In genomic region chr7:126803060-126803665, GRCh38 we compare ENCODE assay signal across 8 cellular contexts.
DNase-seq lines count a peak whose midpoint lies in the region; ATAC-seq and TF ChIP-seq lines count a peak whose summit lies in the region.

No MANE protein-coding gene starts in this region.

- no peaks in the 10 kb centered on the region for H3K27me3 ChIP-seq in CD4-positive, CD25-positive, alpha-beta regulatory T cell (ENCODE audit: control insufficient read depth, insufficient read depth, low read length)
- no peaks in the 10 kb centered on the region for H3K27me3 ChIP-seq in endodermal cell (ENCODE audit: control insufficient read depth, insufficient read depth, low read length, poor library complexity, severe bottlenecking)

- peak; percentile 1 to 65 (median 15) for DNase-seq in CD4-positive, CD25-positive, alpha-beta regulatory T cell
- peak; percentile 75 for DNase-seq in NCI-H1092 (lab: John Stamatoyannopoulos, UW)
- peak; percentile 86 for DNase-seq in endodermal cell
- DNase-seq in mucosa of gallbladder (ENCODE audit: low spot score), result peak; percentile 65
- DNase-seq in occipital lobe (lab: John Stamatoyannopoulos, UW), result no peak

- no peaks in the 10 kb centered on the region for H3K4me1 Mint-ChIP-seq in CD4-positive, CD25-positive, alpha-beta regulatory T cell
- H3K4me1 Mint-ChIP-seq in endodermal cell, result peaks cover 21% of the 10 kb centered on the region

- no peak overlapping the region for H3K27ac ChIP-seq in CD4-positive, CD25-positive, alpha-beta regulatory T cell (ENCODE audit: insufficient read depth, low read length, poor library complexity, severe bottlenecking)
- H3K27ac ChIP-seq in endodermal cell (ENCODE audit: low read depth, low read length), result no peak overlapping the region

- H3K9me3 ChIP-seq in CD4-positive, CD25-positive, alpha-beta regulatory T cell (ENCODE audit: control insufficient read depth in 2 of 2, low read length in 2 of 2), result no peaks in the 10 kb centered on the region
- peaks cover 13% of the 10 kb centered on the region for H3K9me3 ChIP-seq in endodermal cell (ENCODE audit: control insufficient read depth, low read length)

- no peak overlapping the region for H3K4me3 Mint-ChIP-seq in CD4-positive, CD25-positive, alpha-beta regulatory T cell
- no peak overlapping the region for H3K4me3 Mint-ChIP-seq in endodermal cell

- WGBS in endodermal cell (ENCODE audit: insufficient coverage in 1 of 2, insufficient read length in 1 of 2), 2 experiments, result 25% methylated on average over 1 of the region's 3 CpGs; no CpG with 5 or more reads in 1 of the 2 experiments

- no peak overlapping the region for H3K27ac Mint-ChIP-seq in CD4-positive, CD25-positive, alpha-beta regulatory T cell
- no peak overlapping the region for H3K27ac Mint-ChIP-seq in endodermal cell

- H3K9me3 Mint-ChIP-seq in CD4-positive, CD25-positive, alpha-beta regulatory T cell, result peaks cover 0 to 3% (median 0%) of the 10 kb centered on the region in 7 donors
- H3K9me3 Mint-ChIP-seq in endodermal cell, result peaks cover 2% of the 10 kb centered on the region

- no peaks in the 10 kb centered on the region for H3K36me3 Mint-ChIP-seq in CD4-positive, CD25-positive, alpha-beta regulatory T cell
- no peaks in the 10 kb centered on the region for H3K36me3 Mint-ChIP-seq in endodermal cell (ENCODE audit: low read depth)

- no peak overlapping the region for H3K9ac ChIP-seq in endodermal cell (ENCODE audit: extremely low read depth, low read length, poor library complexity, severe bottlenecking)

- no peak overlapping the region for H3K4me3 ChIP-seq in CD4-positive, CD25-positive, alpha-beta regulatory T cell (ENCODE audit: low read depth, low read length)
- H3K4me3 ChIP-seq in endodermal cell (ENCODE audit: low read length), result peak overlapping the region; percentile 6

- no peak for ATAC-seq in CD4-positive, CD25-positive, alpha-beta regulatory T cell (ENCODE audit: low read depth in 2 of 2)
- ATAC-seq in GM18511 (IDR thresholded peaks at IDR 0.05; ENCODE audit: unreplicated experiment) (peak; percentile 74), HG02852 (IDR thresholded peaks at IDR 0.05; ENCODE audit: unreplicated experiment) (peak; percentile 97), SK-N-SH treated with all-trans-retinoic acid at 6 μM for 48 hours (peak; percentile 100)

- H3K4me1 ChIP-seq in CD4-positive, CD25-positive, alpha-beta regulatory T cell (ENCODE audit: control insufficient read depth, insufficient read depth, low read length, poor library complexity, severe bottlenecking), result no peaks in the 10 kb centered on the region
- no peaks in the 10 kb centered on the region for H3K4me1 ChIP-seq in endodermal cell (ENCODE audit: control insufficient read depth, insufficient read depth, low read length)

- no peaks in the 10 kb centered on the region for H3K36me3 ChIP-seq in CD4-positive, CD25-positive, alpha-beta regulatory T cell (ENCODE audit: control insufficient read depth, insufficient read depth, low read length)
- H3K36me3 ChIP-seq in endodermal cell (ENCODE audit: control insufficient read depth, insufficient read depth, low read length), result no peaks in the 10 kb centered on the region

- no peaks in the 10 kb centered on the region for H3K27me3 Mint-ChIP-seq in CD4-positive, CD25-positive, alpha-beta regulatory T cell
- H3K27me3 Mint-ChIP-seq in endodermal cell (ENCODE audit: insufficient read depth), result peaks cover 7% of the 10 kb centered on the region

- TF ChIP-seq CTCF in endodermal cell (conservative IDR thresholded peaks at IDR 0.05), result peak; percentile 89

TF ChIP-seq in SK-N-SH treated with all-trans-retinoic acid at 6 μM for 48 hours, 23 proteins besides CTCF, POLR2A, EP300 and RAD21:
- TF ChIP-seq ISL1 (CRISPR knock-in tag; IDR thresholded peaks at IDR 0.05) (no peak), POU6F1 (CRISPR knock-in tag; IDR thresholded peaks at IDR 0.05; ENCODE audit: borderline replicate concordance, low read depth) (no peak), CSRNP3 (CRISPR knock-in tag; IDR thresholded peaks at IDR 0.05) (no peak), ARNTL (CRISPR knock-in tag; IDR thresholded peaks at IDR 0.05; ENCODE audit: borderline replicate concordance, low read depth) (no peak), ZNF565 (CRISPR knock-in tag; conservative IDR thresholded peaks at IDR 0.05; ENCODE audit: low read depth) (no peak), ZNF8 (CRISPR knock-in tag; IDR thresholded peaks at IDR 0.05) (no peak), TOX (CRISPR knock-in tag; IDR thresholded peaks at IDR 0.05; ENCODE audit: borderline replicate concordance) (no peak), PPARA (CRISPR knock-in tag; IDR thresholded peaks at IDR 0.05; ENCODE audit: borderline replicate concordance) (no peak), PATZ1 (CRISPR knock-in tag; IDR thresholded peaks at IDR 0.05; ENCODE audit: borderline replicate concordance) (no peak)

Comparison
In these comparisons a context has a peak if more than half of its experiments do, and no peak if none do; other contexts are left out.
1. ATAC-seq: peak in GM18511 (single experiment), HG02852 (single experiment) and SK-N-SH treated with all-trans-retinoic acid at 6 μM for 48 hours (single experiment); none in CD4-positive, CD25-positive, alpha-beta regulatory T cell (0 of 2).